In the genomic region with DNA sequence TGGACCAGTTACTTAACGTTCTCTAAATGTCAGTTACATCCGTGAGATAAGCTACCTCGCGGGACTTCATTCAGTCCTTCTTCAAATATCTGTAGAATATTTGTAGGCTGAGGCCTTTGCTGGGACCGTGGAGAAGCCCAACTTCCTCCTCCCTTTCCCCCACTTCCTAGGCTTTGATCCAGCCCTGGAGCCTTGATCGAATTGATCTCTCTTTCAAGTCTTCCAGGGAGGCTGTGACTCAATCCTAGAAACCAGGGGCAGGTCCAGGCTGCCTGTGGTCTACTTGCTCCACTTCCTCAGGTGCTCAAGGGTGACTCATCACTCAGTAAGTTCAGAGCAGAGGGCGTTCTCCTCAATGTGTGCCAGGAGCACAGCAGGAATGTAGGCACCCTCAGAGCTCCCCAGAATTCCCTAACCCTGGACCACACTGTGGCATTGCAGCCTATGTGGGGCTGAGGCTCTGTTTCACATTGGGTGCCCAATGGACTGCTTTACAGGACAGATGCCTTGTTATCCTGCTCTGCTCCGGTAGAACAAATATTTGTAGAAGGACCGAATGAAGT, we compare ENCODE assay signal across 8 cellular contexts. TPM values are rescaled to one million over a fixed set of nuclear protein-coding genes. Genes with fewer than 3 reads are reported as not detected.
DNase-seq lines count a peak whose midpoint lies in the region; ATAC-seq and TF ChIP-seq lines count a peak whose summit lies in the region.

No MANE protein-coding gene starts in this region.

- H3K9me3 ChIP-seq in thyroid gland (no peaks in the 10 kb centered on the region), tibial artery (no peaks in the 10 kb centered on the region)

- DNase-seq in SIG-M5 treated with dmso at 0.1 percent for 504 hours (lab: John Stamatoyannopoulos, UW; ENCODE audit: unreplicated experiment): peak; percentile 26
- no peak for DNase-seq in SIG-M5 (lab: John Stamatoyannopoulos, UW)
- DNase-seq in fibroblast of pulmonary artery (ENCODE audit: low read depth): peak; percentile 54
- peak; percentile 76 to 79 for DNase-seq in thyroid gland
- no peak for DNase-seq in cerebellar cortex (ENCODE audit: low spot score)
- no peak for DNase-seq in tibial artery

- H3K27ac ChIP-seq in thyroid gland (peak overlapping the region in 1 of 3 donors; percentile 58), tibial artery (no peak overlapping the region)

- no peaks in the 10 kb centered on the region for H3K36me3 ChIP-seq in thyroid gland
- H3K36me3 ChIP-seq in tibial artery: no peaks in the 10 kb centered on the region

- TF ChIP-seq CTCF in fibroblast of pulmonary artery (IDR thresholded peaks at IDR 0.05; ENCODE audit: low read length, missing control alignments) (no peak), thyroid gland (IDR thresholded peaks at IDR 0.05) (no peak), tibial artery (IDR thresholded peaks at IDR 0.05) (no peak)

- H3K4me3 ChIP-seq in fibroblast of pulmonary artery (replicated peaks; ENCODE audit: low read depth, low read length) (no peak overlapping the region), thyroid gland (replicated peaks in 1 of 3) (no peak overlapping the region), tibial artery (no peak overlapping the region)

- 51 to 58% methylated on average over 9 of the region's 9 CpGs for WGBS in thyroid gland, 2 donors

- intact Hi-C loops in thyroid gland (cut with DNase I): loop anchor here (10.0 kb wide), 1 partner anchor 45 kb away; a partner anchor contains a TSS
- intact Hi-C loops in tibial artery (cut with DNase I; ENCODE audit: low total_unique reads): no loop called here

- ATAC-seq in HG02852 (IDR thresholded peaks at IDR 0.05; ENCODE audit: unreplicated experiment): peak; percentile 70
- peak; percentile 85 for ATAC-seq in SK-N-SH treated with all-trans-retinoic acid at 6 μM for 48 hours

- H3K4me1 ChIP-seq in thyroid gland (peaks cover 6 to 7% of the 10 kb centered on the region in 2 donors), tibial artery (no peaks in the 10 kb centered on the region)

- TF ChIP-seq POLR2A in thyroid gland (IDR thresholded peaks at IDR 0.05): no peak

- H3K27me3 ChIP-seq in thyroid gland: no peaks in the 10 kb centered on the region
- H3K27me3 ChIP-seq in tibial artery: no peaks in the 10 kb centered on the region

TF ChIP-seq in SK-N-SH treated with all-trans-retinoic acid at 6 μM for 48 hours, 23 proteins besides CTCF, POLR2A, EP300 and RAD21:
- no peak for TF ChIP-seq OSR1 (CRISPR knock-in tag; IDR thresholded peaks at IDR 0.05)

RNA-seq across cellular contexts. Expression of a gene that starts 11.2 kb away (rescaled TPM):
- 10 to 100 TPM; 46.2 to 64.4 (median 53.6) TPM for total RNA-seq in thyroid gland

RNA-seq across cellular contexts. Expression of a gene that starts 42.8 kb away (rescaled TPM):
- total RNA-seq in thyroid gland: 10 to 100 TPM; 19.5 to 63.2 (median 24.6) TPM

RNA-seq across cellular contexts. Expression of a gene that starts 49.8 kb away (rescaled TPM):
- total RNA-seq in thyroid gland: 10 to 100 TPM; 42.7 to 76.7 (median 70.1) TPM

Comparison
In these comparisons a context has a peak if more than half of its experiments do, and no peak if none do; other contexts are left out.
1. DNase-seq: peak in SIG-M5 treated with dmso at 0.1 percent for 504 hours (single experiment), fibroblast of pulmonary artery (single experiment) and thyroid gland (2 of 2); none in SIG-M5 (single experiment), cerebellar cortex (single experiment) and tibial artery (0 of 2).